9 cellular contexts compared by ENCODE assay signal in the genomic region with DNA sequence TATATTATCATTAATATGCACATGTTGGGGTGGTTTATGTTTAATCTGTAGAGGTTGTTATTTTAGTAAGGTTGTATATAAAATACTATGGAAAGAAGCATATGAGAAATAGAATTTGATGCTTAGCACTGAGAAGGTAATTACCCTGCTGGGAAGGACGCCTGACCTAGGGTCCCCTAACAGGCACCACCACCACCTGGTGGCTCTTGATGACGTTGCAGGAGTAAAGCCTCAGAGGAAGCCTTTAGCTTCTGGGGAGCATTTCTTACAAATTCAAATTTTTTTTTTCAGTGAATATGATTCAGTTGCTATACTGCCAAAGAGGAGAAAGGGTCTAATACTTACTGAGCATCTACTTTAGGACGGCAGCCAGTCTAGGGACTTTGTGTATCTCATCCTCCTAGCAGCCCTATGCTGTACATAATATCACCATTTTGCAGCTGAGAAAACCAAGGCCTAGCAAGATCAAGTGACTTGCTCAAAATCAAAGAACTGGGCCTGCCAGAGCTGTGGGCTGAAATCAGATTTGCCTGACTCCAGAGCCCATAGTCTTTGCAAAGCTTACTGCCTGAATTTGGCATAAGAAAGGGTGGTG.
A peak's percentile ranks its signal among the peaks of the same experiment; 100 is the strongest.
DNase-seq lines count a peak whose midpoint lies in the region; ATAC-seq and TF ChIP-seq lines count a peak whose summit lies in the region.
"Had no signal": no experiment of that assay in that cellular context is flagged by ENCODE, and none has a peak within 500 bp of the region (broad histone marks: within the 10 kb centered on the region; RNA-seq: fewer than 3 reads in every experiment).

No MANE protein-coding gene starts in this region.

- DNase-seq in NK-92 treated with Interleukin-12 subunit alpha and Interleukin-12 subunit beta, amount 100 ng/mL, for 24 hours (lab: John Stamatoyannopoulos, UW) = peak; percentile 21
- no peak for DNase-seq in NK-92 (lab: John Stamatoyannopoulos, UW; ENCODE audit: unreplicated experiment)
- DNase-seq in HCT116 (ENCODE audit: low read depth, low spot score) = peak; percentile 50
- DNase-seq in MG63 = peak; percentile 2
- DNase-seq in RWPE2 (ENCODE audit: low spot score) = no peak
- peak in 31 of 58 donors; percentile 1 to 55 (median 16) for DNase-seq in anterior cingulate cortex (lab: John Stamatoyannopoulos, UW)
- peak; percentile 48 for DNase-seq in iPS DF 6.9 (ENCODE audit: low read depth, low spot score)
- DNase-seq in stimulated activated CD4-positive, alpha-beta T cell treated with anti-CD3 and anti-CD28 coated beads, Interleukin-15, amount 100 ng/mL, for 48 hours (ENCODE audit: low read depth in 2 of 2) = peak; percentile 10 to 34

- RAD21 ChIA-PET in HCT116 (lab: Charles Lee; ENCODE audit: low non-redundant PET in 1 of 2, low total read pairs in 2 of 2, uncharacterized antibody in 2 of 2, unreplicated experiment in 2 of 2) = interaction anchor here (0.6 to 3.1 kb wide), 8 partner anchors 78 to 808 kb away, joined by 3 to 10 read pairs (median 5); a partner anchor contains a TSS

- H4K20me1 ChIP-seq in HCT116 (ENCODE audit: insufficient read depth) = no peaks in the 10 kb centered on the region
- H4K20me1 ChIP-seq: BLaER1 had no signal

- H3K27ac ChIP-seq in HCT116 (ENCODE audit: low read depth, low read length) (no peak overlapping the region), RWPE2 (ENCODE audit: poor library complexity, severe bottlenecking) (no peak overlapping the region), iPS DF 6.9 (ENCODE audit: low read length) (no peak overlapping the region)
- H3K27ac ChIP-seq: BLaER1 had no signal

- no peak overlapping the region for H3K4me2 ChIP-seq in HCT116 (ENCODE audit: low read length)
- H3K4me2 ChIP-seq: BLaER1 had no signal

- peak; percentile 87 for TF ChIP-seq RAD21 in HCT116 (IDR thresholded peaks at IDR 0.05; ENCODE audit: low read depth)

- no peaks in the 10 kb centered on the region for H3K27me3 ChIP-seq in HCT116 (ENCODE audit: insufficient read depth, low read length)
- no peaks in the 10 kb centered on the region for H3K27me3 ChIP-seq in MG63
- H3K27me3 ChIP-seq in RWPE2 (ENCODE audit: insufficient read depth, poor library complexity, severe bottlenecking) = no peaks in the 10 kb centered on the region
- no peaks in the 10 kb centered on the region for H3K27me3 ChIP-seq in iPS DF 6.9 (ENCODE audit: control insufficient read depth, insufficient read depth, low read length)
- H3K27me3 ChIP-seq: BLaER1 had no signal

- H3K4me3 ChIP-seq in HCT116 (replicated peaks in 1 of 2; ENCODE audit: low read depth in 1 of 2, low read length in 2 of 2) (no peak overlapping the region), MG63 (no peak overlapping the region), RWPE2 (ENCODE audit: severe bottlenecking) (no peak overlapping the region), iPS DF 6.9 (ENCODE audit: low read length) (no peak overlapping the region)
- H3K4me3 ChIP-seq: BLaER1 had no signal

- no CpG with 5 or more reads among the region's 3 CpGs for WGBS in iPS DF 6.9 (ENCODE audit: insufficient coverage, insufficient read length)

- H3K9ac ChIP-seq in HCT116 (ENCODE audit: low read length) = no peak overlapping the region
- H3K9ac ChIP-seq: BLaER1 had no signal

- intact Hi-C loops in HCT116 (cut with micrococcal nuclease) = loop anchor here (1.0 kb wide), 2 partner anchors 260 to 278 kb away; no protein-coding TSS in a partner anchor

- POLR2A ChIA-PET in HCT116 (lab: Charles Lee) = no interaction called here

- H2AFZ ChIP-seq in HCT116 (ENCODE audit: low read depth, low read length, poor library complexity, severe bottlenecking) = peak overlapping the region; percentile 78

- CTCF ChIA-PET in HCT116 (lab: Charles Lee) = interaction anchor here (0.7 to 7.0 kb wide), 10 partner anchors 8 to 393 kb away, joined by 3 to 87 read pairs (median 6); a partner anchor contains a TSS

- BruUV-seq in HCT116 (replicated peaks; lab: Mats Ljungman, UMichigan) = no TSS peak

- no peak for TF ChIP-seq POLR2A in HCT116 (IDR thresholded peaks at IDR 0.05; ENCODE audit: borderline replicate concordance, extremely low read depth, insufficient read depth, insufficient read length)

- H3K36me3 ChIP-seq in HCT116 (ENCODE audit: control insufficient read depth in 1 of 2, insufficient read depth in 2 of 2, low read length in 2 of 2) (no peaks in the 10 kb centered on the region), MG63 (no peaks in the 10 kb centered on the region), RWPE2 (ENCODE audit: low read depth) (no peaks in the 10 kb centered on the region), iPS DF 6.9 (ENCODE audit: control insufficient read depth, insufficient read depth, low read length) (no peaks in the 10 kb centered on the region)
- H3K36me3 ChIP-seq: BLaER1 had no signal

- H3K9me3 ChIP-seq in HCT116 (ENCODE audit: control insufficient read depth in 1 of 2, insufficient read depth in 1 of 2, low read depth in 1 of 2, low read length in 2 of 2) (no peaks in the 10 kb centered on the region), MG63 (no peaks in the 10 kb centered on the region), RWPE2 (ENCODE audit: severe bottlenecking) (no peaks in the 10 kb centered on the region), iPS DF 6.9 (ENCODE audit: control insufficient read depth, insufficient read depth, low read length) (no peaks in the 10 kb centered on the region)
- H3K9me3 ChIP-seq: BLaER1 had no signal

- H3K4me1 ChIP-seq in HCT116 (ENCODE audit: control insufficient read depth in 1 of 2, insufficient read depth in 2 of 2, low read length in 2 of 2) (peaks cover 0 to 5% of the 10 kb centered on the region in 2 experiments; a peak in 1 of 4 replicates), RWPE2 (ENCODE audit: insufficient read depth, poor library complexity, severe bottlenecking) (no peaks in the 10 kb centered on the region), iPS DF 6.9 (ENCODE audit: control insufficient read depth, insufficient read depth, low read length) (peaks cover 2% of the 10 kb centered on the region; the same call in 1 of the 2 replicates)
- H3K4me1 ChIP-seq: BLaER1 had no signal

- H3K9me2 ChIP-seq in HCT116 (ENCODE audit: insufficient read depth) = no peaks in the 10 kb centered on the region

- TF ChIP-seq CTCF in HCT116 (IDR thresholded peaks at IDR 0.05 in 2 of 3, conservative IDR thresholded peaks at IDR 0.05 in 1 of 3; ENCODE audit: borderline replicate concordance in 1 of 3, insufficient read depth in 1 of 3, low read depth in 2 of 3, low read length in 2 of 3) = peak; percentile 71 to 83 (median 79); a peak in 5 of 6 replicates
- peak; percentile 90 for TF ChIP-seq CTCF in RWPE2 (IDR thresholded peaks at IDR 0.05; ENCODE audit: poor library complexity, severe bottlenecking)

- ATAC-seq in HCT116 (peak; percentile 85), RWPE2 (ENCODE audit: low read depth) (peak; percentile 93)

- H3K79me2 ChIP-seq in HCT116 (ENCODE audit: insufficient read depth, low read length) = no peaks in the 10 kb centered on the region

TF ChIP-seq in HCT116, 20 proteins besides CTCF, POLR2A, EP300 and RAD21 (continues in another document):
- TF ChIP-seq JUND (IDR thresholded peaks at IDR 0.05) = no peak
- TF ChIP-seq, protein P1, sequence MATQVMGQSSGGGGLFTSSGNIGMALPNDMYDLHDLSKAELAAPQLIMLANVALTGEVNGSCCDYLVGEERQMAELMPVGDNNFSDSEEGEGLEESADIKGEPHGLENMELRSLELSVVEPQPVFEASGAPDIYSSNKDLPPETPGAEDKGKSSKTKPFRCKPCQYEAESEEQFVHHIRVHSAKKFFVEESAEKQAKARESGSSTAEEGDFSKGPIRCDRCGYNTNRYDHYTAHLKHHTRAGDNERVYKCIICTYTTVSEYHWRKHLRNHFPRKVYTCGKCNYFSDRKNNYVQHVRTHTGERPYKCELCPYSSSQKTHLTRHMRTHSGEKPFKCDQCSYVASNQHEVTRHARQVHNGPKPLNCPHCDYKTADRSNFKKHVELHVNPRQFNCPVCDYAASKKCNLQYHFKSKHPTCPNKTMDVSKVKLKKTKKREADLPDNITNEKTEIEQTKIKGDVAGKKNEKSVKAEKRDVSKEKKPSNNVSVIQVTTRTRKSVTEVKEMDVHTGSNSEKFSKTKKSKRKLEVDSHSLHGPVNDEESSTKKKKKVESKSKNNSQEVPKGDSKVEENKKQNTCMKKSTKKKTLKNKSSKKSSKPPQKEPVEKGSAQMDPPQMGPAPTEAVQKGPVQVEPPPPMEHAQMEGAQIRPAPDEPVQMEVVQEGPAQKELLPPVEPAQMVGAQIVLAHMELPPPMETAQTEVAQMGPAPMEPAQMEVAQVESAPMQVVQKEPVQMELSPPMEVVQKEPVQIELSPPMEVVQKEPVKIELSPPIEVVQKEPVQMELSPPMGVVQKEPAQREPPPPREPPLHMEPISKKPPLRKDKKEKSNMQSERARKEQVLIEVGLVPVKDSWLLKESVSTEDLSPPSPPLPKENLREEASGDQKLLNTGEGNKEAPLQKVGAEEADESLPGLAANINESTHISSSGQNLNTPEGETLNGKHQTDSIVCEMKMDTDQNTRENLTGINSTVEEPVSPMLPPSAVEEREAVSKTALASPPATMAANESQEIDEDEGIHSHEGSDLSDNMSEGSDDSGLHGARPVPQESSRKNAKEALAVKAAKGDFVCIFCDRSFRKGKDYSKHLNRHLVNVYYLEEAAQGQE (IDR thresholded peaks at IDR 0.05; ENCODE audit: low read depth) = no peak
- TF ChIP-seq ZNF274 (IDR thresholded peaks at IDR 0.05; ENCODE audit: low read depth, low read length) = no peak
- no peak for TF ChIP-seq CBX3 (IDR thresholded peaks at IDR 0.05; ENCODE audit: low read depth)
- no peak for TF ChIP-seq EZH2phosphoT487 (IDR thresholded peaks at IDR 0.05; ENCODE audit: borderline replicate concordance)
- no peak for TF ChIP-seq SRF (IDR thresholded peaks at IDR 0.05; ENCODE audit: low read depth)
- TF ChIP-seq CEBPB (IDR thresholded peaks at IDR 0.05; ENCODE audit: low read depth) = no peak
- TF ChIP-seq, protein P2, sequence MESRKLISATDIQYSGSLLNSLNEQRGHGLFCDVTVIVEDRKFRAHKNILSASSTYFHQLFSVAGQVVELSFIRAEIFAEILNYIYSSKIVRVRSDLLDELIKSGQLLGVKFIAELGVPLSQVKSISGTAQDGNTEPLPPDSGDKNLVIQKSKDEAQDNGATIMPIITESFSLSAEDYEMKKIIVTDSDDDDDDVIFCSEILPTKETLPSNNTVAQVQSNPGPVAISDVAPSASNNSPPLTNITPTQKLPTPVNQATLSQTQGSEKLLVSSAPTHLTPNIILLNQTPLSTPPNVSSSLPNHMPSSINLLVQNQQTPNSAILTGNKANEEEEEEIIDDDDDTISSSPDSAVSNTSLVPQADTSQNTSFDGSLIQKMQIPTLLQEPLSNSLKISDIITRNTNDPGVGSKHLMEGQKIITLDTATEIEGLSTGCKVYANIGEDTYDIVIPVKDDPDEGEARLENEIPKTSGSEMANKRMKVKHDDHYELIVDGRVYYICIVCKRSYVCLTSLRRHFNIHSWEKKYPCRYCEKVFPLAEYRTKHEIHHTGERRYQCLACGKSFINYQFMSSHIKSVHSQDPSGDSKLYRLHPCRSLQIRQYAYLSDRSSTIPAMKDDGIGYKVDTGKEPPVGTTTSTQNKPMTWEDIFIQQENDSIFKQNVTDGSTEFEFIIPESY (IDR thresholded peaks at IDR 0.05; ENCODE audit: extremely low read depth, insufficient replicate concordance, low read length) = no peak
- TF ChIP-seq EGR1 (IDR thresholded peaks at IDR 0.05; ENCODE audit: low read depth) = no peak
- TF ChIP-seq ELF1 (IDR thresholded peaks at IDR 0.05; ENCODE audit: borderline replicate concordance, low read depth) = no peak

Comparison
In these comparisons a context has a peak if more than half of its experiments do, and no peak if none do; other contexts are left out.
1. DNase-seq: peak in NK-92 treated with Interleukin-12 subunit alpha and Interleukin-12 subunit beta, amount 100 ng/mL, for 24 hours (single experiment), HCT116 (single experiment), MG63 (single experiment), anterior cingulate cortex (31 of 58), iPS DF 6.9 (single experiment) and stimulated activated CD4-positive, alpha-beta T cell treated with anti-CD3 and anti-CD28 coated beads, Interleukin-15, amount 100 ng/mL, for 48 hours (2 of 2); none in NK-92 (single experiment) and RWPE2 (single experiment).